Comparison of ENCODE assay signal across 14 cellular contexts in genomic region chr7:96823274-96823673, GRCh38.
DNase-seq lines count a peak whose midpoint lies in the region; ATAC-seq, FAIRE-seq and TF ChIP-seq lines count a peak whose summit lies in the region.
"Had no signal": no experiment of that assay in that cellular context is flagged by ENCODE, and none has a peak within 500 bp of the region (broad histone marks: within the 10 kb centered on the region; RNA-seq: fewer than 3 reads in every experiment).

No MANE protein-coding gene starts in this region.

- no peaks in the 10 kb centered on the region for H3K36me3 Mint-ChIP-seq in T-cell
- H3K36me3 Mint-ChIP-seq in stimulated activated naive B cell treated with anti-CD40 and anti-IgM and Interleukin-4, amounts not matched to agents 10 μg/mL and 1 μg/mL and 100 μg/mL, for 72 hours, result no peaks in the 10 kb centered on the region
- H3K36me3 Mint-ChIP-seq: CD14-positive monocyte; naive thymus-derived CD8-positive, alpha-beta T cell had no signal

- POLR2A ChIA-PET in T-cell (lab: Charles Lee), result no interaction called here

- DNase-seq in AG10803 (ENCODE audit: low read depth) (peak; percentile 42), H54 (ENCODE audit: insufficient read length, low spot score) (peak; percentile 10), SK-N-MC (ENCODE audit: low read depth, low spot score) (no peak), foreskin keratinocyte (peak; percentile 66 to 78), cerebellum (ENCODE audit: low spot score) (no peak), T-cell (no peak)
- no peak for DNase-seq in stimulated activated naive B cell treated with anti-CD40 and anti-IgM and Interleukin-4, amounts not matched to agents 10 μg/mL and 1 μg/mL and 100 μg/mL, for 72 hours
- DNase-seq: activated effector memory CD4-positive, alpha-beta T cell treated with anti-CD3 and anti-CD28 coated beads, Interleukin-2, amount 50 U/mL, for 16 hours; effector CD4-positive, alpha-beta T cell; naive thymus-derived CD8-positive, alpha-beta T cell; NCI-H1694; stimulated activated CD4-positive, alpha-beta T cell treated with anti-CD3 and anti-CD28 coated beads, Interleukin-15, amount 100 ng/mL, for 24 hours had no signal

- peaks cover 22 to 31% of the 10 kb centered on the region in 2 donors for H3K27me3 Mint-ChIP-seq in T-cell
- H3K27me3 Mint-ChIP-seq in stimulated activated naive B cell treated with anti-CD40 and anti-IgM and Interleukin-4, amounts not matched to agents 10 μg/mL and 1 μg/mL and 100 μg/mL, for 72 hours, result no peaks in the 10 kb centered on the region

- peak; percentile 92 for FAIRE-seq in H54 (lab: Jason Lieb, UNC)

- H3K9me3 Mint-ChIP-seq in T-cell, result peaks cover 0 to 4% (median 0%) of the 10 kb centered on the region in 3 donors
- H3K9me3 Mint-ChIP-seq in stimulated activated naive B cell treated with anti-CD40 and anti-IgM and Interleukin-4, amounts not matched to agents 10 μg/mL and 1 μg/mL and 100 μg/mL, for 72 hours, result no peaks in the 10 kb centered on the region

- TF ChIP-seq CTCF in AG10803 (conservative IDR thresholded peaks at IDR 0.05; ENCODE audit: low read length) (no peak), foreskin keratinocyte (conservative IDR thresholded peaks at IDR 0.05) (no peak)

- no peaks in the 10 kb centered on the region for H3K9me3 ChIP-seq in SK-N-MC (ENCODE audit: low read depth, low read length)

- ATAC-seq in foreskin keratinocyte (peak; percentile 94), T-cell (replicated peaks in 1 of 4) (no peak), HG03565 (IDR thresholded peaks at IDR 0.05; ENCODE audit: unreplicated experiment) (no peak)
- no peak for ATAC-seq in stimulated activated naive B cell treated with anti-CD40 and anti-IgM and Interleukin-4, amounts not matched to agents 10 μg/mL and 1 μg/mL and 100 μg/mL, for 72 hours (replicated peaks)
- ATAC-seq: naive thymus-derived CD8-positive, alpha-beta T cell had no signal

- no peak overlapping the region for H3K4me3 Mint-ChIP-seq in T-cell
- no peak overlapping the region for H3K4me3 Mint-ChIP-seq in stimulated activated naive B cell treated with anti-CD40 and anti-IgM and Interleukin-4, amounts not matched to agents 10 μg/mL and 1 μg/mL and 100 μg/mL, for 72 hours
- H3K4me3 Mint-ChIP-seq: CD14-positive monocyte; naive thymus-derived CD8-positive, alpha-beta T cell had no signal

- no peak for TF ChIP-seq POLR2A in H54 (IDR thresholded peaks at IDR 0.05; ENCODE audit: low read depth, low read length)

- H3K4me1 Mint-ChIP-seq in T-cell, result no peaks in the 10 kb centered on the region
- no peaks in the 10 kb centered on the region for H3K4me1 Mint-ChIP-seq in stimulated activated naive B cell treated with anti-CD40 and anti-IgM and Interleukin-4, amounts not matched to agents 10 μg/mL and 1 μg/mL and 100 μg/mL, for 72 hours
- H3K4me1 Mint-ChIP-seq: CD14-positive monocyte; naive thymus-derived CD8-positive, alpha-beta T cell had no signal

- no peak overlapping the region for H3K27ac Mint-ChIP-seq in T-cell
- no peak overlapping the region for H3K27ac Mint-ChIP-seq in stimulated activated naive B cell treated with anti-CD40 and anti-IgM and Interleukin-4, amounts not matched to agents 10 μg/mL and 1 μg/mL and 100 μg/mL, for 72 hours
- H3K27ac Mint-ChIP-seq: CD14-positive monocyte; naive thymus-derived CD8-positive, alpha-beta T cell had no signal

- H3K27ac ChIP-seq in SK-N-MC (peak overlapping the region; percentile 79), foreskin keratinocyte (peak overlapping the region; percentile 61)

- CTCF ChIA-PET in T-cell (lab: Charles Lee), result no interaction called here

- no peaks in the 10 kb centered on the region for H3K36me3 ChIP-seq in SK-N-MC (ENCODE audit: insufficient read depth, low read length)

- H3K9ac ChIP-seq in SK-N-MC (ENCODE audit: insufficient read length), result no peak overlapping the region

- no peaks in the 10 kb centered on the region for H3K27me3 ChIP-seq in foreskin keratinocyte

- H3K4me1 ChIP-seq in foreskin keratinocyte, result peaks cover 3% of the 10 kb centered on the region

- H3K4me3 ChIP-seq in AG10803 (ENCODE audit: low read length) (no peak overlapping the region), SK-N-MC (peak overlapping the region; percentile 54)

Comparison
In these comparisons a context has a peak if more than half of its experiments do, and no peak if none do; other contexts are left out.
1. DNase-seq: peak in AG10803 (single experiment), H54 (single experiment) and foreskin keratinocyte (2 of 2); none in SK-N-MC (single experiment), cerebellum (single experiment), T-cell (0 of 34) and stimulated activated naive B cell treated with anti-CD40 and anti-IgM and Interleukin-4, amounts not matched to agents 10 μg/mL and 1 μg/mL and 100 μg/mL, for 72 hours (single experiment).